ENCODE assay signal across 9 cellular contexts in genomic region chr2:289362-290089, GRCh38. TPM values are rescaled to one million over a fixed set of nuclear protein-coding genes. Genes with fewer than 3 reads are reported as not detected.
A peak's percentile ranks its signal among the peaks of the same experiment; 100 is the strongest.
DNase-seq lines count a peak whose midpoint lies in the region; ATAC-seq and TF ChIP-seq lines count a peak whose summit lies in the region.
"Had no signal": no experiment of that assay in that cellular context is flagged by ENCODE, and none has a peak within 500 bp of the region (broad histone marks: within the 10 kb centered on the region; RNA-seq: fewer than 3 reads in every experiment).

No MANE protein-coding gene starts in this region.

- ATAC-seq in aorta (ENCODE audit: low FRiP score) (peak; percentile 47), GM19023 (IDR thresholded peaks at IDR 0.05; ENCODE audit: unreplicated experiment) (no peak), HG03025 (IDR thresholded peaks at IDR 0.05; ENCODE audit: low FRiP score, unreplicated experiment) (no peak), HG02884 (IDR thresholded peaks at IDR 0.05; ENCODE audit: unreplicated experiment) (no peak)

- H3K9ac ChIP-seq in NT2/D1 (ENCODE audit: insufficient read length, low read depth) = peak overlapping the region; percentile 32

- DNase-seq in Calu3 (peak; percentile 25), NT2/D1 (ENCODE audit: low read depth, low spot score) (no peak), ecto neural progenitor cell (ENCODE audit: low spot score) (peak; percentile 53), aorta (peak; percentile 53 to 79)

- 0 to 2% methylated on average over 30 of the region's 60 CpGs for WGBS in mesodermal cell (ENCODE audit: insufficient coverage in 2 of 2), 2 experiments
- 0 to 1% methylated on average over 54 to 60 of the region's 60 CpGs for WGBS in aorta, 2 donors

- H3K4me1 Mint-ChIP-seq in Calu3 (ENCODE audit: low read depth, unreplicated experiment) = peaks cover 8% of the 10 kb centered on the region

- H3K27ac ChIP-seq in mesodermal cell (ENCODE audit: low read depth, low read length, severe bottlenecking) = no peak overlapping the region
- H3K27ac ChIP-seq in aorta (ENCODE audit: low read depth in 1 of 2, low read length in 2 of 2) = peak overlapping the region; percentile 1 to 12
- H3K27ac ChIP-seq: neutrophil had no signal

- H3K4me1 ChIP-seq in NT2/D1 (ENCODE audit: insufficient read depth, insufficient read length) (no peaks in the 10 kb centered on the region), mesodermal cell (ENCODE audit: control insufficient read depth, insufficient read depth, low read length, poor library complexity, severe bottlenecking) (peaks cover 11% of the 10 kb centered on the region), aorta (ENCODE audit: control insufficient read depth in 1 of 2, insufficient read depth in 2 of 2, low read length in 2 of 2) (no peaks in the 10 kb centered on the region)

- H3K9me3 ChIP-seq in NT2/D1 (ENCODE audit: insufficient read depth, low read length) = no peaks in the 10 kb centered on the region; the same call in 1 of the 2 replicates
- H3K9me3 ChIP-seq in mesodermal cell (ENCODE audit: control insufficient read depth, low read length) = no peaks in the 10 kb centered on the region
- no peaks in the 10 kb centered on the region for H3K9me3 ChIP-seq in aorta (ENCODE audit: control insufficient read depth, low read length)
- H3K9me3 ChIP-seq: neutrophil had no signal

- no TSS peak for BruUV-seq in Calu3 (replicated peaks; lab: Mats Ljungman, UMichigan)

- peaks cover 8% of the 10 kb centered on the region for H3K36me3 Mint-ChIP-seq in Calu3 (ENCODE audit: insufficient read depth, unreplicated experiment)

- H3K9me3 Mint-ChIP-seq in Calu3 (ENCODE audit: low read depth, unreplicated experiment) = no peaks in the 10 kb centered on the region

- intact Hi-C loops in Calu3 (cut with micrococcal nuclease; ENCODE audit: unreplicated experiment) = loop anchor here (1.0 to 10.0 kb wide), 4 partner anchors 24 to 235 kb away; no protein-coding TSS in a partner anchor
- intact Hi-C loops in aorta (cut with DNase I) = loop anchor here (1.0 to 5.0 kb wide), 3 partner anchors 42 to 119 kb away; no protein-coding TSS in a partner anchor

- peaks cover 38% of the 10 kb centered on the region for H3K27me3 Mint-ChIP-seq in Calu3 (ENCODE audit: unreplicated experiment)

- TF ChIP-seq CTCF in Calu3 (IDR thresholded peaks at IDR 0.05; ENCODE audit: unreplicated experiment) = no peak

- no peaks in the 10 kb centered on the region for H3K36me3 ChIP-seq in NT2/D1 (ENCODE audit: insufficient read depth, insufficient read length, low read length)
- no peaks in the 10 kb centered on the region for H3K36me3 ChIP-seq in mesodermal cell (ENCODE audit: control insufficient read depth, insufficient read depth, low read length)
- no peaks in the 10 kb centered on the region for H3K36me3 ChIP-seq in aorta (ENCODE audit: control insufficient read depth in 1 of 2, insufficient read depth in 2 of 2, low read length in 1 of 2)
- H3K36me3 ChIP-seq: neutrophil had no signal

- CTCF ChIA-PET in Calu3 (lab: Charles Lee) = interaction anchor here (0.9 kb wide), 1 partner anchor 43 kb away, joined by 3 read pairs; no protein-coding TSS in a partner anchor

- H3K4me3 ChIP-seq in NT2/D1 (ENCODE audit: insufficient read length, low read depth) (peak overlapping the region; percentile 32), mesodermal cell (ENCODE audit: extremely low read depth, insufficient read depth, low read length, poor library complexity, severe bottlenecking) (peak overlapping the region; percentile 31), aorta (ENCODE audit: low read length in 2 of 2) (peak overlapping the region; percentile 4 to 11)

- H3K27ac Mint-ChIP-seq in Calu3 (ENCODE audit: unreplicated experiment) = no peak overlapping the region

- H3K4me3 Mint-ChIP-seq in Calu3 (ENCODE audit: low read depth, unreplicated experiment) = peak overlapping the region; percentile 68

- H3K27me3 ChIP-seq in NT2/D1 (ENCODE audit: insufficient read depth, insufficient read length) (peaks cover 48% of the 10 kb centered on the region), aorta (ENCODE audit: control insufficient read depth in 1 of 2, insufficient read depth in 2 of 2, low read length in 1 of 2) (no peaks in the 10 kb centered on the region)

RNA-seq across cellular contexts. Expression of gene ALKAL2, which starts 1.6 kb away (rescaled TPM):
- total RNA-seq in Calu3 (2022) (not detected in 2 replicates), aorta (10 to 100 TPM; 14.3 to 21.2 TPM)
- polyA plus RNA-seq in mesodermal cell (2013, experiment 1 of 2) = 0.66 TPM
- polyA plus RNA-seq in mesodermal cell (2013, experiment 2 of 2) = 1.0 TPM
- 1 to 10 TPM; 5.1 to 5.6 TPM for polyA plus RNA-seq in aorta

RNA-seq across cellular contexts. Expression of gene ACP1, which starts 24.8 kb away (rescaled TPM):
- total RNA-seq in Calu3 (2022) = 120 and 124 TPM in 2 replicates
- 127 TPM for polyA plus RNA-seq in mesodermal cell (2013, experiment 1 of 2)
- polyA plus RNA-seq in mesodermal cell (2013, experiment 2 of 2) = 126 TPM
- 10 to 100 TPM; 49.8 to 56.5 TPM for total RNA-seq in aorta
- 100 to 1,000 TPM in 1 of 2 donors, 10 to 100 TPM in 1; 75.6 to 130 TPM for polyA plus RNA-seq in aorta

RNA-seq across cellular contexts. Expression of gene SH3YL1, which starts 25.7 kb away (rescaled TPM):
- total RNA-seq in Calu3 (2022) (86.4 and 97.0 TPM in 2 replicates), aorta (10 to 100 TPM; 25.9 to 37.3 TPM)
- polyA plus RNA-seq in mesodermal cell (2013, experiment 1 of 2) = 19.6 TPM
- polyA plus RNA-seq in mesodermal cell (2013, experiment 2 of 2) = 22.7 TPM
- polyA plus RNA-seq in aorta = 10 to 100 TPM; 27.8 to 33.4 TPM

Comparison
In these comparisons a context has a peak if more than half of its experiments do, and no peak if none do; other contexts are left out.
1. RNA of gene ALKAL2, which starts 1.6 kb away (total RNA-seq): 14.3 to 21.2 TPM in aorta; not detected in Calu3; every median in the first group is over 10 times any median in the second.
2. Peak in every context shown above with its lines, with median percentiles within 50 percentile points of each other: H3K4me3 ChIP-seq.